Comparison of ENCODE assay signal across 8 cellular contexts in genomic region chr16:79926451-79927205, GRCh38.
"Had no signal": no experiment of that assay in that cellular context is flagged by ENCODE, and none has a peak within 500 bp of the region (broad histone marks: within the 10 kb centered on the region; RNA-seq: fewer than 3 reads in every experiment).

No MANE protein-coding gene starts in this region.

- ATAC-seq: GM12878 had no signal

- H3K4me3 ChIP-seq: GM12878 had no signal

- FAIRE-seq: G401.6, GM12878, GM12891, GM12892, GM18507, GM19239 had no signal

- DNase-seq: GDM1, GF-D8 had no signal
